In genomic region chr2:176171331-176172006, GRCh38 we compare ENCODE assay signal across 19 cellular contexts. TPM values are rescaled to one million over a fixed set of nuclear protein-coding genes. Genes with fewer than 3 reads are reported as not detected.
DNase-seq lines count a peak whose midpoint lies in the region; ATAC-seq and TF ChIP-seq lines count a peak whose summit lies in the region.
"Had no signal": no experiment of that assay in that cellular context is flagged by ENCODE, and none has a peak within 500 bp of the region (broad histone marks: within the 10 kb centered on the region; RNA-seq: fewer than 3 reads in every experiment).

No MANE protein-coding gene starts in this region.

- H3K4me1 ChIP-seq in thoracic aorta (ENCODE audit: control insufficient read depth in 1 of 2, low read depth in 2 of 2) = no peaks in the 10 kb centered on the region
- H3K4me1 ChIP-seq: BLaER1 treated with 17β-estradiol and CSF1 and Interleukin-3, amounts not matched to agents 10 nM and 100 nM had no signal

- H3K36me3 ChIP-seq in thoracic aorta = no peaks in the 10 kb centered on the region
- H3K36me3 ChIP-seq: BLaER1 treated with 17β-estradiol and CSF1 and Interleukin-3, amounts not matched to agents 10 nM and 100 nM; esophagus muscularis mucosa had no signal

- H3K27ac Mint-ChIP-seq in glutamatergic neuron (ENCODE audit: unreplicated experiment) (no peak overlapping the region), nephron progenitor cell (peak overlapping the region; percentile 99), HFFc6 (no peak overlapping the region)
- H3K27ac Mint-ChIP-seq: activated naive CD8-positive, alpha-beta T cell; stimulated activated memory B cell treated with anti-CD40 and anti-IgM and Interleukin-4, amounts not matched to agents 10 μg/mL and 1 μg/mL and 100 μg/mL, for 72 hours had no signal

- no peak for ATAC-seq in thoracic aorta (ENCODE audit: insufficient number of reproducible peaks, low FRiP score, low read depth)
- ATAC-seq: stimulated activated memory B cell treated with anti-CD40 and anti-IgM and Interleukin-4, amounts not matched to agents 10 μg/mL and 1 μg/mL and 100 μg/mL, for 72 hours had no signal

- peaks cover 14% of the 10 kb centered on the region for H3K4me1 Mint-ChIP-seq in glutamatergic neuron (ENCODE audit: low read depth, unreplicated experiment)
- H3K4me1 Mint-ChIP-seq in nephron progenitor cell = peaks cover 95% of the 10 kb centered on the region
- no peaks in the 10 kb centered on the region for H3K4me1 Mint-ChIP-seq in HFFc6 (ENCODE audit: low read depth)

- H3K4me3 Mint-ChIP-seq in glutamatergic neuron (ENCODE audit: unreplicated experiment) (no peak overlapping the region), nephron progenitor cell (peak overlapping the region; percentile 92), HFFc6 (no peak overlapping the region)
- H3K4me3 Mint-ChIP-seq: activated naive CD8-positive, alpha-beta T cell; stimulated activated memory B cell treated with anti-CD40 and anti-IgM and Interleukin-4, amounts not matched to agents 10 μg/mL and 1 μg/mL and 100 μg/mL, for 72 hours had no signal

- peaks cover 16% of the 10 kb centered on the region for H3K27me3 ChIP-seq in thoracic aorta (replicated peaks; ENCODE audit: insufficient read depth)

- H3K36me3 Mint-ChIP-seq in glutamatergic neuron (ENCODE audit: unreplicated experiment) (peaks cover 5% of the 10 kb centered on the region), nephron progenitor cell (ENCODE audit: low read depth) (peaks cover 29% of the 10 kb centered on the region), HFFc6 (ENCODE audit: low read depth) (peaks cover 5% of the 10 kb centered on the region; the same call in 1 of the 2 replicates)
- H3K36me3 Mint-ChIP-seq: activated naive CD8-positive, alpha-beta T cell; brain; stimulated activated memory B cell treated with anti-CD40 and anti-IgM and Interleukin-4, amounts not matched to agents 10 μg/mL and 1 μg/mL and 100 μg/mL, for 72 hours had no signal

- H3K9me3 ChIP-seq in thoracic aorta = no peaks in the 10 kb centered on the region
- H3K9me3 ChIP-seq: esophagus muscularis mucosa had no signal

- peak; percentile 59 for DNase-seq in NCI-H1105 (lab: John Stamatoyannopoulos, UW)
- no peak for DNase-seq in NCI-H1105 treated with DMSO at 0.1 percent for 48 hours (lab: John Stamatoyannopoulos, UW)
- peak; percentile 70 for DNase-seq in glutamatergic neuron
- DNase-seq in nephron progenitor cell = no peak
- no peak for DNase-seq in thoracic aorta (ENCODE audit: low spot score)
- no peak for DNase-seq in NCI-H2227 treated with DMSO at 0.1 percent for 48 hours (lab: John Stamatoyannopoulos, UW)
- no peak for DNase-seq in HFFc6
- no peak for DNase-seq in GF-D8 (lab: John Stamatoyannopoulos, UW)
- DNase-seq: 8988T; left cardiac atrium; NCI-H1436 treated with DMSO at 0.1 percent for 48 hours; NCI-H226; NK-92 treated with Interleukin-12 subunit alpha and Interleukin-12 subunit beta, amount 100 ng/mL, for 24 hours; stimulated activated CD4-positive, alpha-beta T cell treated with anti-CD3 and anti-CD28 coated beads, Interleukin-12 subunit alpha, Interleukin-12 subunit beta, amount 100 ng/mL, for 4 hours had no signal

- H3K27ac ChIP-seq in thoracic aorta = peak overlapping the region in 1 of 2 donors; percentile 8
- H3K27ac ChIP-seq: BLaER1 treated with 17β-estradiol and CSF1 and Interleukin-3, amounts not matched to agents 10 nM and 100 nM; esophagus muscularis mucosa had no signal

- H3K27me3 Mint-ChIP-seq in glutamatergic neuron (ENCODE audit: unreplicated experiment) (peaks cover 39% of the 10 kb centered on the region), nephron progenitor cell (ENCODE audit: low read depth, poor library complexity) (peaks cover 7% of the 10 kb centered on the region), HFFc6 (ENCODE audit: insufficient read depth) (peaks cover 54% of the 10 kb centered on the region)

- H3K4me3 ChIP-seq in thoracic aorta = peak overlapping the region; percentile 33
- H3K4me3 ChIP-seq: BLaER1 treated with 17β-estradiol and CSF1 and Interleukin-3, amounts not matched to agents 10 nM and 100 nM had no signal

- peaks cover 11% of the 10 kb centered on the region for H3K9me3 Mint-ChIP-seq in glutamatergic neuron (ENCODE audit: unreplicated experiment)
- no peaks in the 10 kb centered on the region for H3K9me3 Mint-ChIP-seq in nephron progenitor cell
- no peaks in the 10 kb centered on the region for H3K9me3 Mint-ChIP-seq in HFFc6
- H3K9me3 Mint-ChIP-seq: stimulated activated memory B cell treated with anti-CD40 and anti-IgM and Interleukin-4, amounts not matched to agents 10 μg/mL and 1 μg/mL and 100 μg/mL, for 72 hours had no signal

- TF ChIP-seq CTCF in glutamatergic neuron (IDR thresholded peaks at IDR 0.05; ENCODE audit: partially characterized antibody, unreplicated experiment) = no peak
- no peak for TF ChIP-seq CTCF in nephron progenitor cell (IDR thresholded peaks at IDR 0.05)
- no peak for TF ChIP-seq CTCF in thoracic aorta (IDR thresholded peaks at IDR 0.05)
- TF ChIP-seq CTCF in HFFc6 (IDR thresholded peaks at IDR 0.05) = no peak

RNA-seq across cellular contexts. Expression of gene HOXD3, which starts 14.4 kb away (rescaled TPM):
- not detected for total RNA-seq in glutamatergic neuron (ENCODE audit: unreplicated experiment)
- 1 to 10 TPM; 1.2 to 3.9 TPM for total RNA-seq in thoracic aorta
- total RNA-seq in HFFc6 (2021; fragmentation: NEBNext Ultra II Directional; extraction: Animal tissue kit (Norgen Biotek cat#: 25700)) = under 1 TPM in 3 of 6 experiments, not detected in 3; 0.25 to 0.38 (median 0.25) TPM

RNA-seq across cellular contexts. Expression of gene HOXD1, which starts 17.0 kb away (rescaled TPM):
- total RNA-seq in glutamatergic neuron (ENCODE audit: unreplicated experiment) (not detected), thoracic aorta (under 1 TPM in 1 of 2 donors, not detected in 1; 0.71 TPM)
- not detected for total RNA-seq in HFFc6 (2021; fragmentation: NEBNext Ultra II Directional; extraction: Animal tissue kit (Norgen Biotek cat#: 25700))

RNA-seq across cellular contexts. Expression of gene HOXD4, which starts 20.1 kb away (rescaled TPM):
- total RNA-seq in glutamatergic neuron (ENCODE audit: unreplicated experiment) (not detected), thoracic aorta (1 to 10 TPM; 4.8 to 9.3 TPM)
- under 1 TPM in 4 of 6 experiments, not detected in 2; 0.40 to 0.69 (median 0.57) TPM for total RNA-seq in HFFc6 (2021; fragmentation: NEBNext Ultra II Directional; extraction: Animal tissue kit (Norgen Biotek cat#: 25700))

RNA-seq across cellular contexts. Expression of gene HOXD8, which starts 42.0 kb away (rescaled TPM):
- total RNA-seq in glutamatergic neuron (ENCODE audit: unreplicated experiment) = 0.27 TPM
- 10 to 100 TPM in 1 of 2 donors, 1 to 10 TPM in 1; 3.9 to 11.2 TPM for total RNA-seq in thoracic aorta
- total RNA-seq in HFFc6 (2021; fragmentation: NEBNext Ultra II Directional; extraction: Animal tissue kit (Norgen Biotek cat#: 25700)) = 1 to 10 TPM; 2.3 to 5.1 (median 4.6) TPM

RNA-seq across cellular contexts. Expression of gene HOXD9, which starts 49.0 kb away (rescaled TPM):
- 0.44 TPM for total RNA-seq in glutamatergic neuron (ENCODE audit: unreplicated experiment)
- total RNA-seq in thoracic aorta = 1 to 10 TPM in 1 of 2 donors, not detected in 1; 1.4 TPM
- 1 to 10 TPM; 2.1 to 2.7 (median 2.4) TPM for total RNA-seq in HFFc6 (2021; fragmentation: NEBNext Ultra II Directional; extraction: Animal tissue kit (Norgen Biotek cat#: 25700))

Comparison
In these comparisons a context has a peak if more than half of its experiments do, and no peak if none do; other contexts are left out.
1. DNase-seq: peak in NCI-H1105 (single experiment) and glutamatergic neuron (single experiment); none in NCI-H1105 treated with DMSO at 0.1 percent for 48 hours (single experiment), nephron progenitor cell (single experiment), thoracic aorta (single experiment), NCI-H2227 treated with DMSO at 0.1 percent for 48 hours (single experiment), HFFc6 (single experiment) and GF-D8 (single experiment).